Comparison of ENCODE assay signal across 8 cellular contexts in genomic region chr6:31660224-31660997, GRCh38. TPM values are rescaled to one million over a fixed set of nuclear protein-coding genes. Genes with fewer than 3 reads are reported as not detected.
DNase-seq lines count a peak whose midpoint lies in the region; ATAC-seq and TF ChIP-seq lines count a peak whose summit lies in the region.

Gene C6orf47, minus strand, starts transcription at chr6:31660778. Its CDS starts 831 bp downstream, at chr6:31659947.

- H3K79me2 ChIP-seq in trophoblast cell (ENCODE audit: control insufficient read depth, insufficient read depth, low read length, poor library complexity), result peaks cover 23% of the 10 kb centered on the region

- peaks cover 18% of the 10 kb centered on the region for H3K79me1 ChIP-seq in trophoblast cell (ENCODE audit: low read length)

- H3K9me3 ChIP-seq in Caco-2 (no peaks in the 10 kb centered on the region), cardiac muscle cell (ENCODE audit: low read depth) (no peaks in the 10 kb centered on the region), trophoblast cell (ENCODE audit: insufficient read depth, low read depth, low read length) (no peaks in the 10 kb centered on the region)

- H3K9me3 Mint-ChIP-seq in Caco-2 (ENCODE audit: unreplicated experiment) (no peaks in the 10 kb centered on the region), type B pancreatic cell (no peaks in the 10 kb centered on the region)
- H3K9me3 Mint-ChIP-seq in activated naive CD8-positive, alpha-beta T cell treated with anti-CD3 and anti-CD28 coated beads, Interleukin-2, amount 50 U/mL, for 24 hours, result no peaks in the 10 kb centered on the region

- peak within 1 kb of the TSS; percentile 74 for H4K91ac ChIP-seq in trophoblast cell (ENCODE audit: low read depth, low read length)

- TSS peak; percentile 2 for BruUV-seq in Caco-2 (replicated peaks; lab: Mats Ljungman, UMichigan)

- H4K8ac ChIP-seq in trophoblast cell (ENCODE audit: low read depth, low read length), result peak within 1 kb of the TSS; percentile 93

- WGBS in trophoblast cell (ENCODE audit: extremely low coverage, insufficient coverage, insufficient read length), result no CpG with 5 or more reads among the region's 51 CpGs

- H3K9ac ChIP-seq in trophoblast cell (ENCODE audit: low read length), result peak within 1 kb of the TSS; percentile 93

- POLR2A ChIA-PET in Caco-2 (lab: Charles Lee), result interaction anchor here (0.5 to 2.4 kb wide), 17 partner anchors 8 to 1046 kb away, joined by 3 to 17 read pairs (median 4); partner anchors contain the start of genes BAG6, DDX39B, HSPA1A and HSPA1L

- H3K27ac Mint-ChIP-seq in Caco-2 (ENCODE audit: unreplicated experiment) (peak within 1 kb of the TSS; percentile 89), type B pancreatic cell (peak within 1 kb of the TSS; percentile 90)
- peak within 1 kb of the TSS; percentile 87 for H3K27ac Mint-ChIP-seq in activated naive CD8-positive, alpha-beta T cell treated with anti-CD3 and anti-CD28 coated beads, Interleukin-2, amount 50 U/mL, for 24 hours

- peak within 1 kb of the TSS; percentile 71 for H3K4ac ChIP-seq in trophoblast cell (ENCODE audit: low read depth, low read length)

- H3K4me1 ChIP-seq in Caco-2 (peaks cover 33% of the 10 kb centered on the region), cardiac muscle cell (ENCODE audit: low read depth) (peaks cover 25% of the 10 kb centered on the region), trophoblast cell (ENCODE audit: control insufficient read depth in 1 of 2, insufficient read depth in 2 of 2, low read length in 2 of 2) (peaks cover 18 to 26% of the 10 kb centered on the region in 2 experiments)

- H3K23ac ChIP-seq in trophoblast cell (ENCODE audit: low read length), result peak within 1 kb of the TSS; percentile 44

- H3K27me3 ChIP-seq in Caco-2 (replicated peaks; ENCODE audit: control insufficient read depth, insufficient read depth, low read length) (no peaks in the 10 kb centered on the region), cardiac muscle cell (no peaks in the 10 kb centered on the region), trophoblast cell (ENCODE audit: insufficient read depth, low read length) (no peaks in the 10 kb centered on the region)

- H3K27me3 Mint-ChIP-seq in Caco-2 (ENCODE audit: insufficient read depth, unreplicated experiment) (no peaks in the 10 kb centered on the region), type B pancreatic cell (no peaks in the 10 kb centered on the region)
- H3K27me3 Mint-ChIP-seq in activated naive CD8-positive, alpha-beta T cell treated with anti-CD3 and anti-CD28 coated beads, Interleukin-2, amount 50 U/mL, for 24 hours, result peaks cover 2% of the 10 kb centered on the region

- DNase-seq in Caco-2 (peak; percentile 83 to 89), NCI-H1105 treated with DMSO at 0.1 percent for 48 hours (lab: John Stamatoyannopoulos, UW) (peak; percentile 87), T follicular helper cell (ENCODE audit: low read depth) (peak; percentile 60), cardiac muscle cell (ENCODE audit: low read depth in 1 of 2, low spot score in 1 of 2) (peak; percentile 90), trophoblast cell (peak; percentile 69 to 73), type B pancreatic cell (ENCODE audit: extremely low spot score, unreplicated experiment) (peak; percentile 84)
- DNase-seq in activated naive CD8-positive, alpha-beta T cell treated with anti-CD3 and anti-CD28 coated beads, Interleukin-2, amount 50 U/mL, for 24 hours, result peak; percentile 85

- H2BK12ac ChIP-seq in trophoblast cell (ENCODE audit: low read length), result no peak within 1 kb of the TSS

- H3K4me1 Mint-ChIP-seq in Caco-2 (ENCODE audit: low read depth, unreplicated experiment) (peaks cover 49% of the 10 kb centered on the region), type B pancreatic cell (ENCODE audit: unreplicated experiment) (peaks cover 55% of the 10 kb centered on the region)
- peaks cover 77% of the 10 kb centered on the region for H3K4me1 Mint-ChIP-seq in activated naive CD8-positive, alpha-beta T cell treated with anti-CD3 and anti-CD28 coated beads, Interleukin-2, amount 50 U/mL, for 24 hours

- peak within 1 kb of the TSS; percentile 75 for H2BK120ac ChIP-seq in trophoblast cell (ENCODE audit: insufficient read depth, low read length, poor library complexity)

- H3K36me3 Mint-ChIP-seq in Caco-2 (ENCODE audit: insufficient read depth, unreplicated experiment) (peaks cover 81% of the 10 kb centered on the region), type B pancreatic cell (peaks cover 29% of the 10 kb centered on the region)
- peaks cover 54% of the 10 kb centered on the region for H3K36me3 Mint-ChIP-seq in activated naive CD8-positive, alpha-beta T cell treated with anti-CD3 and anti-CD28 coated beads, Interleukin-2, amount 50 U/mL, for 24 hours (ENCODE audit: low read depth)

- TF ChIP-seq CTCF in Caco-2 (IDR thresholded peaks at IDR 0.05; ENCODE audit: insufficient read depth in 1 of 2, low read depth in 1 of 2, low read length in 1 of 2, severe bottlenecking in 1 of 2, unreplicated experiment in 1 of 2) (no peak), cardiac muscle cell (IDR thresholded peaks at IDR 0.05; ENCODE audit: low read depth, low read length) (no peak), type B pancreatic cell (conservative IDR thresholded peaks at IDR 0.05) (no peak)

- ATAC-seq in GM21737 (IDR thresholded peaks at IDR 0.05; ENCODE audit: unreplicated experiment), result peak; percentile 35
- peak; percentile 75 for ATAC-seq in activated naive CD8-positive, alpha-beta T cell treated with anti-CD3 and anti-CD28 coated beads, Interleukin-2, amount 50 U/mL, for 24 hours

- H3K14ac ChIP-seq in trophoblast cell (ENCODE audit: low read length), result peak within 1 kb of the TSS; percentile 90

- H3K4me3 Mint-ChIP-seq in Caco-2 (ENCODE audit: unreplicated experiment) (peak within 1 kb of the TSS; percentile 88), type B pancreatic cell (peak within 1 kb of the TSS; percentile 93)
- H3K4me3 Mint-ChIP-seq in activated naive CD8-positive, alpha-beta T cell treated with anti-CD3 and anti-CD28 coated beads, Interleukin-2, amount 50 U/mL, for 24 hours, result peak within 1 kb of the TSS; percentile 93

- intact Hi-C loops in Caco-2 (cut with micrococcal nuclease; ENCODE audit: unreplicated experiment), result loop anchor here (1.0 kb wide), 1 partner anchor 8 kb away; the partner anchor contains the start of gene BAG6

- H2AK5ac ChIP-seq in trophoblast cell (ENCODE audit: low read length), result peak within 1 kb of the TSS; percentile 97

- peaks cover 9% of the 10 kb centered on the region for H3K36me3 ChIP-seq in Caco-2 (ENCODE audit: control insufficient read depth, insufficient read depth, low read length)
- H3K36me3 ChIP-seq in cardiac muscle cell, result no peaks in the 10 kb centered on the region
- H3K36me3 ChIP-seq in trophoblast cell (ENCODE audit: control insufficient read depth in 1 of 2, insufficient read depth in 2 of 2, low read length in 2 of 2), result peaks cover 18 to 25% of the 10 kb centered on the region in 2 experiments

- H3K27ac ChIP-seq in cardiac muscle cell, result peak within 1 kb of the TSS; percentile 88
- peak within 1 kb of the TSS; percentile 85 for H3K27ac ChIP-seq in trophoblast cell (ENCODE audit: low read depth, low read length)

- H2BK5ac ChIP-seq in trophoblast cell (ENCODE audit: low read depth, low read length, poor library complexity), result peak within 1 kb of the TSS; percentile 55

- H3K4me2 ChIP-seq in trophoblast cell (ENCODE audit: low read length), result peak within 1 kb of the TSS; percentile 84

- H3K4me3 ChIP-seq in Caco-2 (ENCODE audit: low read depth, low read length) (peak within 1 kb of the TSS; percentile 53), cardiac muscle cell (peak within 1 kb of the TSS; percentile 79), trophoblast cell (ENCODE audit: low read depth, low read length) (peak within 1 kb of the TSS; percentile 88)

- H3K18ac ChIP-seq in trophoblast cell (ENCODE audit: low read length), result peak within 1 kb of the TSS; percentile 79

- H4K12ac ChIP-seq in trophoblast cell (ENCODE audit: low read depth, low read length), result peak within 1 kb of the TSS; percentile 93

- CTCF ChIA-PET in Caco-2 (lab: Charles Lee), result interaction anchor here (0.6 to 1.3 kb wide), 6 partner anchors 8 to 166 kb away, joined by 3 to 6 read pairs (median 3); partner anchors contain the start of genes BAG6, HSPA1A and HSPA1L

- H2AFZ ChIP-seq in trophoblast cell (ENCODE audit: insufficient read depth, low read length, poor library complexity), result peak within 1 kb of the TSS; percentile 46

RNA-seq across cellular contexts. Expression of gene C6orf47, which starts in this region (rescaled TPM):
- 19.4 and 19.7 TPM in 2 replicates for total RNA-seq in Caco-2 (2022)
- 24.5 and 27.4 TPM in 2 replicates for total RNA-seq in cardiac muscle cell
- 22.0 and 29.2 TPM in 2 replicates for polyA plus RNA-seq in cardiac muscle cell
- polyA plus RNA-seq in trophoblast cell (2013), result 11.8 and 12.0 TPM in 2 replicates
- total RNA-seq in type B pancreatic cell (ENCODE audit: low replicate concordance), result 22.3 and 28.1 TPM in 2 replicates

Comparison
In these comparisons a context has a peak if more than half of its experiments do, and no peak if none do; other contexts are left out.
1. Peak in every context shown above with its lines: DNase-seq, ATAC-seq, H3K4me3 ChIP-seq and H3K27ac ChIP-seq.